In the genomic region with DNA sequence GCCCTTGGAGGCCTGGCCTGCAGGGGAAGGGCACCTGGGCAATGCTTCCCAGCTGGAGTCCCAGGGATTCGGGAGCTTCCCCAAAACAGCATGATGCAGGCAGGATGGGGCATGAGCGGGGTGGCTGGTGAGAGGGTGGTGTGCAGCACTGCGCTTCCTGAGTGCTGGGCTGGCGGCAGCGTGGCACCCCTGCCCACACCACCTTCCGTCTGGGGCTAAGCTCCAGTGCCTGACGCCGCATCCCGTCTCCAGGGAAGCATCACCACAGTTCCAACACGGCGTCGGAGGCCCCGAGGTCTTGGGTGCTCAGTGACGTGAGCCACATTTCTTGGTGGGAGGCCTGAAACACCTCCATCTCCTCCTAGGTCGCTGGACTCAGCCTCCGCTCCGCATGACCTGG, we compare ENCODE assay signal across 18 cellular contexts. TPM values are rescaled to one million over a fixed set of nuclear protein-coding genes. Genes with fewer than 3 reads are reported as not detected.
DNase-seq lines count a peak whose midpoint lies in the region; ATAC-seq, FAIRE-seq and TF ChIP-seq lines count a peak whose summit lies in the region.
"Had no signal": no experiment of that assay in that cellular context is flagged by ENCODE, and none has a peak within 500 bp of the region (broad histone marks: within the 10 kb centered on the region; RNA-seq: fewer than 3 reads in every experiment).

No MANE protein-coding gene starts in this region.

- H3K18ac ChIP-seq in H1 (ENCODE audit: extremely low read depth, low read length): no peak overlapping the region

- 99% methylated on average over 13 of the region's 17 CpGs; no CpG with 5 or more reads in 1 of the 2 experiments for WGBS in H1 (ENCODE audit: extremely low coverage in 1 of 2, insufficient coverage in 1 of 2, insufficient read length in 1 of 2, insufficient replicate concordance in 2 of 2, low coverage in 1 of 2, low lambda C conversion rate in 2 of 2, missing lambda C conversion rate in 1 of 2), 2 experiments

- H3K9me2 ChIP-seq in PC-9 (ENCODE audit: insufficient read depth): no peaks in the 10 kb centered on the region

- H3K4me1 ChIP-seq in SJCRH30 (peaks cover 83% of the 10 kb centered on the region), H1 (replicated peaks in 1 of 4; ENCODE audit: control insufficient read depth in 3 of 4, insufficient read depth in 4 of 4, low read length in 3 of 4) (peaks cover under 1 to 25% (median 16%) of the 10 kb centered on the region in 4 experiments), osteoblast (ENCODE audit: insufficient read depth, low read length) (peaks cover 50% of the 10 kb centered on the region), PC-9 (replicated peaks; ENCODE audit: insufficient read depth) (peaks cover 40% of the 10 kb centered on the region)

- H3K27me3 Mint-ChIP-seq in type B pancreatic cell: no peaks in the 10 kb centered on the region
- H3K27me3 Mint-ChIP-seq: activated CD8-positive, alpha-beta memory T cell treated with anti-CD3 and anti-CD28 coated beads, Interleukin-2, amount 10 ng/mL, durations not matched to agents 7 days and 5 days; CD4-positive, CD25-positive, alpha-beta regulatory T cell; naive thymus-derived CD8-positive, alpha-beta T cell; T-cell had no signal

- no peaks in the 10 kb centered on the region for H3K36me3 Mint-ChIP-seq in type B pancreatic cell
- H3K36me3 Mint-ChIP-seq: activated CD8-positive, alpha-beta memory T cell treated with anti-CD3 and anti-CD28 coated beads, Interleukin-2, amount 10 ng/mL, durations not matched to agents 7 days and 5 days had no signal

- H3K23ac ChIP-seq in H1 (ENCODE audit: insufficient read length): no peak overlapping the region

- TF ChIP-seq CTCF in H1 (IDR thresholded peaks at IDR 0.05; ENCODE audit: control extremely low read depth in 1 of 3, insufficient read depth in 1 of 3, low read depth in 1 of 3, low read length in 3 of 3) (no peak), osteoblast (IDR thresholded peaks at IDR 0.05; ENCODE audit: extremely low read depth, low read depth, low read length) (no peak), type B pancreatic cell (conservative IDR thresholded peaks at IDR 0.05) (no peak), PC-9 (conservative IDR thresholded peaks at IDR 0.05) (no peak)

- no peak overlapping the region for H2AFZ ChIP-seq in H1 (ENCODE audit: low read length)
- no peak overlapping the region for H2AFZ ChIP-seq in osteoblast (ENCODE audit: low read length)
- no peak overlapping the region for H2AFZ ChIP-seq in PC-9

- H3K4me3 ChIP-seq in SJCRH30 (no peak overlapping the region), H1 (ENCODE audit: extremely low read depth in 1 of 4, insufficient read depth in 2 of 4, low read depth in 3 of 4, low read length in 4 of 4) (no peak overlapping the region), osteoblast (ENCODE audit: insufficient read depth, low read length) (no peak overlapping the region), PC-9 (no peak overlapping the region)

- no peak for TF ChIP-seq RAD21 in H1 (IDR thresholded peaks at IDR 0.05 in 1 of 2, conservative IDR thresholded peaks at IDR 0.05 in 1 of 2; ENCODE audit: low read depth in 2 of 2, low read length in 2 of 2)

- H3K4me2 ChIP-seq in H1 (ENCODE audit: insufficient read depth in 1 of 2, low read depth in 2 of 2, low read length in 2 of 2) (no peak overlapping the region), osteoblast (ENCODE audit: insufficient read depth, low read length) (no peak overlapping the region), PC-9 (no peak overlapping the region)

- no peaks in the 10 kb centered on the region for H3K23me2 ChIP-seq in H1 (ENCODE audit: low read depth, low read length)

- H3K79me1 ChIP-seq in H1 (ENCODE audit: low read depth, low read length): peaks cover 2% of the 10 kb centered on the region; the same call in 1 of the 2 replicates

- no peak overlapping the region for H4K5ac ChIP-seq in H1 (ENCODE audit: insufficient read length, low read depth, low read length)

- peak overlapping the region in 1 of 4 experiments; percentile 15; a peak in 1 of 7 replicates for H3K9ac ChIP-seq in H1 (replicated peaks in 1 of 4; ENCODE audit: extremely low read depth in 1 of 4, low read depth in 3 of 4, low read length in 3 of 4)

- peak overlapping the region; percentile 43; the same call in 1 of the 2 replicates for H2BK12ac ChIP-seq in H1 (ENCODE audit: low read depth, low read length)

- H3K4me1 Mint-ChIP-seq in type B pancreatic cell (ENCODE audit: unreplicated experiment): peaks cover 23% of the 10 kb centered on the region

- no peak overlapping the region for H4K8ac ChIP-seq in H1 (ENCODE audit: extremely low read depth, insufficient read depth, low read length)

- ATAC-seq in GM21390 (IDR thresholded peaks at IDR 0.05; ENCODE audit: unreplicated experiment): no peak
- ATAC-seq: activated CD8-positive, alpha-beta memory T cell treated with anti-CD3 and anti-CD28 coated beads, Interleukin-2, amount 10 ng/mL, durations not matched to agents 7 days and 5 days; naive thymus-derived CD8-positive, alpha-beta T cell; T-cell had no signal

- 0 out of 2 replicates have a peak overlapping the region, but pooled peaks have one; percentile 26 for H2BK5ac ChIP-seq in H1 (ENCODE audit: low read depth, low read length)

- H3K27me3 ChIP-seq in SJCRH30 (no peaks in the 10 kb centered on the region), H1 (replicated peaks in 1 of 4; ENCODE audit: control insufficient read depth in 3 of 4, extremely low read depth in 1 of 4, insufficient read depth in 3 of 4, low read length in 3 of 4) (no peaks in the 10 kb centered on the region), osteoblast (ENCODE audit: insufficient read depth, low read length) (no peaks in the 10 kb centered on the region), PC-9 (ENCODE audit: insufficient read depth, low read depth) (no peaks in the 10 kb centered on the region)

- CTCF ChIA-PET in H1 (lab: Charles Lee; ENCODE audit: partially characterized antibody) (interaction anchor here (1.9 to 2.0 kb wide), 2 partner anchors 12 to 39 kb away, joined by 5 to 6 read pairs; no protein-coding TSS in a partner anchor), PC-9 (lab: Charles Lee) (no interaction called here)

- no peak for TF ChIP-seq POLR2A in H1 (IDR thresholded peaks at IDR 0.05; ENCODE audit: control extremely low read depth in 1 of 2, low read depth in 2 of 2, low read length in 2 of 2)

- no peak overlapping the region for H2BK120ac ChIP-seq in H1 (replicated peaks; ENCODE audit: low read depth, low read length)

- BruUV-seq in PC-9 (replicated peaks; lab: Mats Ljungman, UMichigan): no TSS peak

- H2AK5ac ChIP-seq in H1 (ENCODE audit: low read depth, low read length): no peak overlapping the region

- H3K9me3 Mint-ChIP-seq in type B pancreatic cell: no peaks in the 10 kb centered on the region
- H3K9me3 Mint-ChIP-seq: activated naive CD4-positive, alpha-beta T cell treated with anti-CD3 and anti-CD28 coated beads for 36 hours; CD4-positive, CD25-positive, alpha-beta regulatory T cell; naive thymus-derived CD8-positive, alpha-beta T cell; T-cell had no signal

- H3K9me3 ChIP-seq in SJCRH30 (replicated peaks): no peaks in the 10 kb centered on the region
- no peaks in the 10 kb centered on the region for H3K9me3 ChIP-seq in H1 (ENCODE audit: insufficient read depth in 2 of 2, low read depth in 1 of 2, low read length in 1 of 2)
- H3K9me3 ChIP-seq in osteoblast (ENCODE audit: low read depth, low read length): no peaks in the 10 kb centered on the region
- no peaks in the 10 kb centered on the region for H3K9me3 ChIP-seq in PC-9 (ENCODE audit: insufficient read depth, low read depth)

- H3K27ac ChIP-seq in SJCRH30 (peak overlapping the region; percentile 97), H1 (ENCODE audit: low read depth, low read length) (no peak overlapping the region), osteoblast (ENCODE audit: low read depth, low read length) (peak overlapping the region; percentile 28), PC-9 (no peak overlapping the region)

- no peaks in the 10 kb centered on the region for H3K36me3 ChIP-seq in SJCRH30
- no peaks in the 10 kb centered on the region; a peak in 1 of 8 replicates for H3K36me3 ChIP-seq in H1 (ENCODE audit: control insufficient read depth in 2 of 4, insufficient read depth in 4 of 4, low read length in 3 of 4)
- H3K36me3 ChIP-seq in osteoblast (ENCODE audit: insufficient read depth, low read length): peaks cover 4% of the 10 kb centered on the region
- no peaks in the 10 kb centered on the region for H3K36me3 ChIP-seq in PC-9 (ENCODE audit: low read depth)

- peaks cover 34% of the 10 kb centered on the region for H3F3A ChIP-seq in PC-9 (ENCODE audit: insufficient read depth, low read depth)

- H3K14ac ChIP-seq in H1 (ENCODE audit: insufficient read length): no peak overlapping the region

- intact Hi-C loops in PC-9 (cut with micrococcal nuclease; ENCODE audit: unreplicated experiment): loop anchor here (5.0 kb wide), 1 partner anchor 658 kb away; a partner anchor contains a TSS

- POLR2A ChIA-PET in H1 (lab: Charles Lee; ENCODE audit: partially characterized antibody): interaction anchor here (1.6 kb wide), 1 partner anchor 15 kb away, joined by 3 read pairs; no protein-coding TSS in a partner anchor
- POLR2A ChIA-PET in PC-9 (lab: Charles Lee; ENCODE audit: unreplicated experiment): no interaction called here

- H4K20me1 ChIP-seq in H1 (replicated peaks in 1 of 2; ENCODE audit: control insufficient read depth in 1 of 2, insufficient read depth in 2 of 2, low read length in 2 of 2) (peaks cover 0 to 5% of the 10 kb centered on the region in 2 experiments), osteoblast (ENCODE audit: insufficient read depth, low read length) (no peaks in the 10 kb centered on the region), PC-9 (ENCODE audit: insufficient read depth) (no peaks in the 10 kb centered on the region)

- H2BK20ac ChIP-seq in H1 (ENCODE audit: low read length): no peak overlapping the region

- DNase-seq in SJCRH30 (no peak), H1 (ENCODE audit: low read depth in 1 of 2, low spot score in 2 of 2) (no peak), osteoblast (ENCODE audit: insufficient read length, low spot score, missing footprints) (no peak), type B pancreatic cell (ENCODE audit: extremely low spot score, unreplicated experiment) (no peak), PC-9 (no peak), OCI-M2 (lab: John Stamatoyannopoulos, UW; ENCODE audit: unreplicated experiment) (no peak)
- DNase-seq: activated CD4-positive, CD25-positive, alpha-beta regulatory T cell; activated CD8-positive, alpha-beta memory T cell treated with anti-CD3 and anti-CD28 coated beads, Interleukin-2, amount 10 ng/mL, durations not matched to agents 7 days and 5 days; activated naive CD4-positive, alpha-beta T cell treated with anti-CD3 and anti-CD28 coated beads for 36 hours; CD4-positive, CD25-positive, alpha-beta regulatory T cell; central memory CD4-positive, alpha-beta T cell; hippocampal formation; naive thymus-derived CD8-positive, alpha-beta T cell; NCI-H1436; NCI-H446 treated with DMSO at 0.1 percent for 48 hours; OCI-M1; T-cell had no signal

- no peak for FAIRE-seq in H1 (lab: Jason Lieb, UNC)

- H3K79me2 ChIP-seq in H1 (ENCODE audit: control insufficient read depth in 1 of 2, insufficient read depth in 2 of 2, low read length in 2 of 2): no peaks in the 10 kb centered on the region
- peaks cover 6% of the 10 kb centered on the region for H3K79me2 ChIP-seq in osteoblast (ENCODE audit: insufficient read depth, low read length)
- H3K79me2 ChIP-seq in PC-9 (ENCODE audit: low read depth): no peaks in the 10 kb centered on the region

- H3K27ac Mint-ChIP-seq in type B pancreatic cell: peak overlapping the region; percentile 69
- H3K27ac Mint-ChIP-seq: activated CD8-positive, alpha-beta memory T cell treated with anti-CD3 and anti-CD28 coated beads, Interleukin-2, amount 10 ng/mL, durations not matched to agents 7 days and 5 days; activated naive CD4-positive, alpha-beta T cell treated with anti-CD3 and anti-CD28 coated beads for 36 hours; T-cell had no signal

- H3K4me3 Mint-ChIP-seq in type B pancreatic cell: no peak overlapping the region
- H3K4me3 Mint-ChIP-seq: activated CD8-positive, alpha-beta memory T cell treated with anti-CD3 and anti-CD28 coated beads, Interleukin-2, amount 10 ng/mL, durations not matched to agents 7 days and 5 days; activated naive CD4-positive, alpha-beta T cell treated with anti-CD3 and anti-CD28 coated beads for 36 hours; CD4-positive, CD25-positive, alpha-beta regulatory T cell; T-cell had no signal

- no peak overlapping the region for H2BK15ac ChIP-seq in H1 (ENCODE audit: low read length)

- no peak for TF ChIP-seq EP300 in H1 (IDR thresholded peaks at IDR 0.05; ENCODE audit: borderline replicate concordance in 1 of 2, low read depth in 2 of 2, low read length in 2 of 2)

- H4K91ac ChIP-seq in H1 (replicated peaks; ENCODE audit: insufficient read length, low read length): no peak overlapping the region

- no peak overlapping the region for H3K56ac ChIP-seq in H1 (replicated peaks; ENCODE audit: insufficient read length, low read depth, low read length)

- H3K4ac ChIP-seq in H1 (replicated peaks; ENCODE audit: insufficient read length, low read depth, low read length): no peak overlapping the region

RNA-seq across cellular contexts. Expression of a gene that starts 13.8 kb away (rescaled TPM):
- 24.6 and 27.4 TPM in 2 replicates for total RNA-seq in SJCRH30 (2014; rRNA removed; shearing (Covaris generic))
- 34.2 and 36.7 TPM in 2 replicates for total RNA-seq in H1 (2021; fragmentation: NEBNext Ultra II Directional; extraction: Animal tissue kit (Norgen Biotek cat#: 25700))
- 23.3 and 33.8 TPM in 2 replicates for polyA plus RNA-seq in H1 (2011; rRNA removed)
- polyA plus RNA-seq in H1 (2011; cell fraction: cytosol; rRNA removed): 26.1 TPM
- polyA plus RNA-seq in H1 (2011; cell fraction: nucleus; rRNA removed): 34.8 TPM
- polyA plus RNA-seq in H1 (2012, experiment 1 of 2): 22.4 to 38.9 TPM (median 37.5 TPM) in 4 replicates
- polyA plus RNA-seq in H1 (2012, experiment 2 of 2): 14.0 TPM
- 32.8 TPM for polyA plus RNA-seq in H1 (2013, experiment 1 of 2)
- 34.0 TPM for polyA plus RNA-seq in H1 (2013, experiment 2 of 2)
- polyA minus RNA-seq in H1 (2011; rRNA and poly(A)+ RNA removed): 13.3 and 15.3 TPM in 2 replicates
- polyA minus RNA-seq in H1 (2011; cell fraction: cytosol; rRNA and poly(A)+ RNA removed): 23.2 TPM
- 18.2 TPM for polyA minus RNA-seq in H1 (2011; cell fraction: nucleus; rRNA and poly(A)+ RNA removed)
- total RNA-seq in osteoblast (54.2 and 56.5 TPM in 2 replicates), type B pancreatic cell (ENCODE audit: low replicate concordance) (92.2 and 118 TPM in 2 replicates), PC-9 (2021) (27.6 and 52.0 TPM in 2 replicates)
- polyA plus RNA-seq: CD4-positive, CD25-positive, alpha-beta regulatory T cell had no signal

RNA-seq across cellular contexts. Expression of a gene that starts 53.3 kb away (rescaled TPM):
- total RNA-seq in SJCRH30 (2014; rRNA removed; shearing (Covaris generic)): 0.61 and 0.75 TPM in 2 replicates
- total RNA-seq in H1 (2021; fragmentation: NEBNext Ultra II Directional; extraction: Animal tissue kit (Norgen Biotek cat#: 25700)): 4.0 and 4.6 TPM in 2 replicates
- 5.6 and 8.0 TPM in 2 replicates for polyA plus RNA-seq in H1 (2011; rRNA removed)
- polyA plus RNA-seq in H1 (2011; cell fraction: cytosol; rRNA removed): 6.7 TPM
- polyA plus RNA-seq in H1 (2011; cell fraction: nucleus; rRNA removed): 9.0 TPM
- polyA plus RNA-seq in H1 (2012, experiment 1 of 2): 4.6 to 6.5 TPM (median 5.2 TPM) in 4 replicates
- polyA plus RNA-seq in H1 (2012, experiment 2 of 2): 3.3 TPM
- polyA plus RNA-seq in H1 (2013, experiment 1 of 2): 2.7 TPM
- polyA plus RNA-seq in H1 (2013, experiment 2 of 2): 3.3 TPM
- polyA minus RNA-seq in H1 (2011; rRNA and poly(A)+ RNA removed): 1.7 and 2.2 TPM in 2 replicates
- 4.3 TPM for polyA minus RNA-seq in H1 (2011; cell fraction: cytosol; rRNA and poly(A)+ RNA removed)
- polyA minus RNA-seq in H1 (2011; cell fraction: nucleus; rRNA and poly(A)+ RNA removed): 1.5 TPM
- total RNA-seq in osteoblast (5.6 and 9.4 TPM in 2 replicates), type B pancreatic cell (ENCODE audit: low replicate concordance) (0.40 TPM in 1 of 2 replicates, not detected in the other), PC-9 (2021) (not detected in 2 replicates)
- total RNA-seq: activated CD8-positive, alpha-beta memory T cell treated with anti-CD3 and anti-CD28 coated beads, Interleukin-2, amount 10 ng/mL, durations not matched to agents 7 days and 5 days; activated naive CD4-positive, alpha-beta T cell treated with anti-CD3 and anti-CD28 coated beads for 36 hours; CD4-positive, CD25-positive, alpha-beta regulatory T cell had no signal
- polyA plus RNA-seq: CD4-positive, CD25-positive, alpha-beta regulatory T cell; naive thymus-derived CD8-positive, alpha-beta T cell had no signal

Comparison
In these comparisons a context has a peak if more than half of its experiments do, and no peak if none do; other contexts are left out.
1. H3K27ac ChIP-seq: peak in SJCRH30 (single experiment) and osteoblast (single experiment); none in H1 (single experiment) and PC-9 (single experiment).